8 cellular contexts compared by ENCODE assay signal in genomic region chr9:109192732-109193361, GRCh38. TPM values are rescaled to one million over a fixed set of nuclear protein-coding genes. Genes with fewer than 3 reads are reported as not detected.
DNase-seq lines count a peak whose midpoint lies in the region; ATAC-seq and TF ChIP-seq lines count a peak whose summit lies in the region.

No MANE protein-coding gene starts in this region.

- peaks cover 11% of the 10 kb centered on the region for H3K27me3 Mint-ChIP-seq in T-helper 17 cell

- POLR2A ChIA-PET in AG04450 (lab: Yijun Ruan, JAX): no interaction called here

- H3K9ac ChIP-seq in MM.1S (ENCODE audit: low read length): no peak overlapping the region

- H4K20me1 ChIP-seq in MM.1S (ENCODE audit: insufficient read depth, low read length): no peaks in the 10 kb centered on the region

- no peaks in the 10 kb centered on the region for H3K79me2 ChIP-seq in MM.1S (ENCODE audit: low read length)

- H3K4me3 ChIP-seq in AG04450 (ENCODE audit: low read depth, low read length) (no peak overlapping the region), H7 (ENCODE audit: insufficient read depth, low read depth, low read length) (no peak overlapping the region), right cardiac atrium (ENCODE audit: low read length) (no peak overlapping the region), MM.1S (ENCODE audit: low read length) (no peak overlapping the region)

- TF ChIP-seq CTCF in AG04450 (IDR thresholded peaks at IDR 0.05; ENCODE audit: low read depth, low read length) (peak; percentile 57), MM.1S (IDR thresholded peaks at IDR 0.05; ENCODE audit: low read length) (no peak)

- intact Hi-C loops in right cardiac atrium (cut with DNase I): loop anchor here in 2 of 4 donors (5.0 to 10.0 kb wide), 2 partner anchors 129 to 132 kb away; partner anchors contain the start of gene EPB41L4B (in 2 of the 2)

- CTCF ChIA-PET in AG04450 (lab: Charles Lee): interaction anchor here (0.9 kb wide), 1 partner anchor 9 kb away, joined by 4 read pairs; no protein-coding TSS in a partner anchor

- peaks cover 5% of the 10 kb centered on the region for H3K27me3 ChIP-seq in AG04450 (ENCODE audit: control insufficient read depth, insufficient read depth, low read length)
- no peaks in the 10 kb centered on the region for H3K27me3 ChIP-seq in H7 (ENCODE audit: control insufficient read depth, insufficient read depth, low read length)
- no peaks in the 10 kb centered on the region for H3K27me3 ChIP-seq in right cardiac atrium (ENCODE audit: control insufficient read depth, insufficient read depth)
- H3K27me3 ChIP-seq in MM.1S (replicated peaks; ENCODE audit: insufficient read depth, low read length): no peaks in the 10 kb centered on the region

- no peak overlapping the region for H3K27ac Mint-ChIP-seq in T-helper 17 cell

- in situ Hi-C loops in SK-MEL-5 (cut with HindIII; ENCODE audit: low pct_unique_long_range_greater_than_20kb, low sequenced_read_pairs): no loop called here

- H3K36me3 Mint-ChIP-seq in T-helper 17 cell (ENCODE audit: low read depth): no peaks in the 10 kb centered on the region

- H3K4me1 ChIP-seq in right cardiac atrium (ENCODE audit: control insufficient read depth, insufficient read depth, low read length) (no peaks in the 10 kb centered on the region), MM.1S (ENCODE audit: low read length) (no peaks in the 10 kb centered on the region)

- no peak overlapping the region for H3K27ac ChIP-seq in AG04450 (ENCODE audit: low read depth, low read length)
- H3K27ac ChIP-seq in right cardiac atrium (ENCODE audit: low read length): no peak overlapping the region
- H3K27ac ChIP-seq in MM.1S (ENCODE audit: low read length): no peak overlapping the region

- no peaks in the 10 kb centered on the region for H3K9me2 ChIP-seq in MM.1S (replicated peaks; ENCODE audit: insufficient read depth, low read length)

- ATAC-seq in right cardiac atrium (peak; percentile 63 to 64), GM21529 (IDR thresholded peaks at IDR 0.05; ENCODE audit: unreplicated experiment) (no peak), GM21526 (IDR thresholded peaks at IDR 0.05; ENCODE audit: low FRiP score, unreplicated experiment) (no peak), T-helper 17 cell (no peak)

- H3K4me2 ChIP-seq in MM.1S (ENCODE audit: low read depth, low read length): no peak overlapping the region

- H3F3A ChIP-seq in MM.1S (ENCODE audit: insufficient read depth, low read length): no peaks in the 10 kb centered on the region

- no peaks in the 10 kb centered on the region for H3K4me1 Mint-ChIP-seq in T-helper 17 cell

- no peaks in the 10 kb centered on the region for H3K9me3 ChIP-seq in AG04450 (ENCODE audit: control insufficient read depth, insufficient read depth, low read length)
- no peaks in the 10 kb centered on the region for H3K9me3 ChIP-seq in right cardiac atrium (ENCODE audit: control insufficient read depth, low read length)
- no peaks in the 10 kb centered on the region for H3K9me3 ChIP-seq in MM.1S (replicated peaks; ENCODE audit: insufficient read depth, low read length)
- no peaks in the 10 kb centered on the region for H3K9me3 ChIP-seq in T-helper 17 cell (ENCODE audit: control insufficient read depth, low read length, poor library complexity, severe bottlenecking)

- H2AFZ ChIP-seq in MM.1S (ENCODE audit: low read length): no peak overlapping the region

- 50% methylated on average over 7 of the region's 7 CpGs for WGBS in right cardiac atrium

- no peak overlapping the region for H3K4me3 Mint-ChIP-seq in T-helper 17 cell

- H3K36me3 ChIP-seq in H7 (replicated peaks; ENCODE audit: control insufficient read depth, insufficient read depth, low read length): no peaks in the 10 kb centered on the region
- no peaks in the 10 kb centered on the region for H3K36me3 ChIP-seq in MM.1S (replicated peaks; ENCODE audit: insufficient read depth, low read length)

- no peak for DNase-seq in AG04450 (ENCODE audit: low read depth, low spot score)
- DNase-seq in H7: peak; percentile 80
- peak; percentile 60 for DNase-seq in SK-MEL-5 (ENCODE audit: low read depth, low spot score)
- DNase-seq in right cardiac atrium: peak; percentile 40 to 81 (median 63)
- no peak for DNase-seq in MM.1S
- no peak for DNase-seq in T-helper 17 cell

RNA-seq across cellular contexts. Expression of gene FRRS1L, which starts 25.8 kb away (rescaled TPM):
- polyA plus RNA-seq in AG04450 (2011; rRNA removed) (0.10 and 0.14 TPM in 2 replicates), right cardiac atrium (0.91 TPM)
- 0.09 TPM in 1 of 2 replicates, not detected in the other for polyA minus RNA-seq in AG04450 (2011; rRNA and poly(A)+ RNA removed)
- total RNA-seq in H7 (2014; rRNA removed; shearing (Covaris generic)): 0.14 and 0.18 TPM in 2 replicates
- 0.03 TPM in 2 replicates for total RNA-seq in SK-MEL-5 (2014; rRNA removed; shearing (Covaris generic))
- 0.05 and 0.11 TPM in 2 replicates for polyA plus RNA-seq in SK-MEL-5 (2015; cell fraction: cytosol; rRNA removed)
- polyA plus RNA-seq in SK-MEL-5 (2015; cell fraction: nucleus; rRNA removed): 0.14 and 0.46 TPM in 2 replicates
- total RNA-seq in right cardiac atrium (1 to 10 TPM; 3.9 to 5.9 (median 4.4) TPM), T-helper 17 cell (not detected)

Comparison
In these comparisons a context has a peak if more than half of its experiments do, and no peak if none do; other contexts are left out.
1. DNase-seq: peak in H7 (single experiment), SK-MEL-5 (single experiment) and right cardiac atrium (3 of 3); none in AG04450 (single experiment), MM.1S (single experiment) and T-helper 17 cell (0 of 3).
2. ATAC-seq: peak in right cardiac atrium (2 of 2); none in GM21529 (single experiment), GM21526 (single experiment) and T-helper 17 cell (single experiment).